23 cellular contexts compared by ENCODE assay signal in genomic region chr6:163955752-163956151, GRCh38.
A peak's percentile ranks its signal among the peaks of the same experiment; 100 is the strongest.
DNase-seq lines count a peak whose midpoint lies in the region; ATAC-seq, FAIRE-seq and TF ChIP-seq lines count a peak whose summit lies in the region.
"Had no signal": no experiment of that assay in that cellular context is flagged by ENCODE, and none has a peak within 500 bp of the region (broad histone marks: within the 10 kb centered on the region; RNA-seq: fewer than 3 reads in every experiment).

No MANE protein-coding gene starts in this region.

- H3K27me3 Mint-ChIP-seq in HFFc6 (ENCODE audit: insufficient read depth): peaks cover 3% of the 10 kb centered on the region; the same call in 1 of the 2 replicates

- H3K36me3 Mint-ChIP-seq in HFFc6 (ENCODE audit: low read depth): no peaks in the 10 kb centered on the region

- TF ChIP-seq POLR2A in GM12891 (IDR thresholded peaks at IDR 0.05; ENCODE audit: low read depth, low read length): no peak

- H3K9me3 Mint-ChIP-seq in HFFc6: peaks cover 4% of the 10 kb centered on the region; the same call in 1 of the 2 replicates
- H3K9me3 Mint-ChIP-seq: activated T-cell treated with anti-CD3 and anti-CD28 coated beads, Interleukin-2, amount 50 U/mL, for 24 hours had no signal

- ATAC-seq in HG02840 (IDR thresholded peaks at IDR 0.05; ENCODE audit: low FRiP score, unreplicated experiment) (no peak), HG02571 (IDR thresholded peaks at IDR 0.05; ENCODE audit: unreplicated experiment) (no peak)
- ATAC-seq: stimulated activated naive CD8-positive, alpha-beta T cell treated with anti-CD3 and anti-CD28 coated beads, Interleukin-15, Interleukin-2, amounts not matched to agents 100 U/mL and 50 U/mL, for 24 hours; T-helper 17 cell had no signal

- H3K4me3 Mint-ChIP-seq in HFFc6: no peak overlapping the region
- H3K4me3 Mint-ChIP-seq: activated T-cell treated with anti-CD3 and anti-CD28 coated beads, Interleukin-2, amount 50 U/mL, for 24 hours; H9; neural crest cell; T-helper 17 cell had no signal

- TF ChIP-seq CTCF in HFFc6 (IDR thresholded peaks at IDR 0.05): no peak

- no peak overlapping the region for H3K27ac Mint-ChIP-seq in HFFc6
- H3K27ac Mint-ChIP-seq: activated T-cell treated with anti-CD3 and anti-CD28 coated beads, Interleukin-2, amount 50 U/mL, for 24 hours; T-helper 17 cell had no signal

- DNase-seq in GM12891 (ENCODE audit: insufficient read length, low spot score) (no peak), NCI-H1417 (lab: John Stamatoyannopoulos, UW) (peak in 2 of 3 experiments; percentile 73 to 95), NCI-H69 (lab: John Stamatoyannopoulos, UW) (peak; percentile 90), myocyte (ENCODE audit: low read depth) (peak; percentile 54), HFFc6 (no peak)
- DNase-seq: activated CD4-positive, alpha-beta T cell treated with anti-CD3 and anti-CD28 coated beads for 4 hours; activated CD8-positive, alpha-beta memory T cell treated with anti-CD3 and anti-CD28 coated beads for 24 hours; activated naive CD4-positive, alpha-beta T cell; activated T-cell treated with anti-CD3 and anti-CD28 coated beads, Interleukin-2, amount 50 U/mL, for 24 hours; amygdala; colonic mucosa; H9; midbrain; NCI-H1694 treated with DMSO at 0.1 percent for 48 hours; NCI-H2227 treated with DMSO at 0.1 percent for 48 hours; right lobe of liver; stimulated activated naive CD8-positive, alpha-beta T cell treated with anti-CD3 and anti-CD28 coated beads, Interleukin-15, Interleukin-2, amounts not matched to agents 100 U/mL and 50 U/mL, for 24 hours; T-helper 17 cell had no signal

- peak; percentile 13 for FAIRE-seq in GM12891 (lab: Jason Lieb, UNC)
- FAIRE-seq: frontal cortex, RCC 7860 had no signal

- H3K4me1 Mint-ChIP-seq in HFFc6 (ENCODE audit: low read depth): peaks cover 52% of the 10 kb centered on the region

TF ChIP-seq in GM12891, 5 proteins besides CTCF, POLR2A, EP300 and RAD21:
- TF ChIP-seq POU2F2 (IDR thresholded peaks at IDR 0.05; ENCODE audit: low read depth, low read length) (no peak), POLR2AphosphoS5 (IDR thresholded peaks at IDR 0.05; ENCODE audit: low read depth, low read length) (no peak), SPI1 (IDR thresholded peaks at IDR 0.05; ENCODE audit: low read depth, low read length) (no peak), PAX5 (IDR thresholded peaks at IDR 0.05; ENCODE audit: insufficient read depth, low read length, severe bottlenecking) (no peak), TAF1 (IDR thresholded peaks at IDR 0.05; ENCODE audit: low read depth, low read length) (no peak)
TF ChIP-seq in GM12891: peak in this region for 0.

Comparison
In these comparisons a context has a peak if more than half of its experiments do, and no peak if none do; other contexts are left out.
1. DNase-seq: peak in NCI-H1417 (2 of 3), NCI-H69 (single experiment) and myocyte (single experiment); none in GM12891 (single experiment) and HFFc6 (single experiment).